Comparison of ENCODE assay signal across 28 cellular contexts in the genomic region with DNA sequence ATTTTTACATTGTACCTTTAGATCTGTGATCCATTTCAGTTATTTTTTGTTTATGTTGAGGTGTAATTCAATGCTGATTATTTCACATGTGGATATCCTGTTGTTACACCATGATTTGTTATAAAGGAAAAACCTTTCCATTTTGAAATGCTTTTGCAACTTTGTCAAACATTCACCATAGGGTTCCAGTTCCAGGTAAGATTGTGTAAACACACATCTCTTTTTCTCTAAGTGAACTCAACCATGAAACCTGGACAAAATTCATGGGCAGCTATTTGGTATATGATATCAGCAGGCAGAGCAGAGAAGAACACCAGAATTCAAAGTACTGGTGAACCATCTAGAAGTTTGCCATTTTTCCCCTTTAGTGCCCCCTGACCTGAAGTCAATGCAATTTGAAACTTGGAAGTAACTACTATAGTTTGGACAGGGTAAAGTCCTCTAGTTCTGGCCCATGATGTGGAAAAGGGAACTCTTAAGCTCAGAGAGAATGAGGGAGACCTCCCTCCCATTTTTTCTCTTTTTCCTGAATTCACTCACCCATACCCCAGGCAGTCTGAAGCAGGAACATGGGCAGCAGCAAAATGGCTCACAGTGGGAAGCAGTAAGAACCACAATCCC.
"Had no signal": no experiment of that assay in that cellular context is flagged by ENCODE, and none has a peak within 500 bp of the region (broad histone marks: within the 10 kb centered on the region; RNA-seq: fewer than 3 reads in every experiment).

No MANE protein-coding gene starts in this region.

- H3K4me3 ChIP-seq: neural progenitor cell, ovary, psoas muscle, right lobe of liver, sigmoid colon, suprapubic skin, testis, tibial artery, transverse colon, upper lobe of right lung, uterus had no signal

- DNase-seq: naive thymus-derived CD4-positive, alpha-beta T cell; natural killer cell; occipital lobe; ovary; posterior cingulate gyrus; retina; right cardiac atrium; right lobe of liver; sigmoid colon; small intestine; stimulated activated CD4-positive, alpha-beta T cell treated with anti-CD3 and anti-CD28 coated beads, Interleukin-15, amount 100 ng/mL, for 24 hours; stimulated activated CD4-positive, alpha-beta T cell treated with anti-CD3 and anti-CD28 coated beads, Interleukin-2, amount 100 ng/mL, for 24 hours; stimulated activated CD4-positive, alpha-beta T cell treated with anti-CD3 and anti-CD28 coated beads, Interleukin-2, amount 100 ng/mL, for 48 hours; stimulated activated CD4-positive, alpha-beta T cell treated with anti-CD3 and anti-CD28 coated beads, Interleukin-4, amount 100 ng/mL, for 4 hours; stimulated activated CD8-positive, alpha-beta memory T cell treated with anti-CD3 and anti-CD28 coated beads, Interleukin-4, amount 100 ng/mL, for 48 hours; stimulated activated naive CD4-positive, alpha-beta T cell; stimulated activated naive CD8-positive, alpha-beta T cell treated with anti-CD3 and anti-CD28 coated beads, Interleukin-15, amount 100 ng/mL, for 72 hours; stimulated activated naive CD8-positive, alpha-beta T cell treated with anti-CD3 and anti-CD28 coated beads, Interleukin-15, Interleukin-2, amounts not matched to agents 100 U/mL and 50 U/mL, for 24 hours; substantia nigra; testis; tibial artery; transverse colon; upper lobe of right lung; uterus had no signal

- H3K9me3 ChIP-seq: ovary, psoas muscle, right lobe of liver, sigmoid colon, suprapubic skin, testis, transverse colon, upper lobe of right lung, uterus had no signal

- H3K27ac ChIP-seq: neural progenitor cell, ovary, parathyroid adenoma, psoas muscle, sigmoid colon, suprapubic skin, testis, tibial artery, transverse colon, upper lobe of right lung, uterus had no signal

- H3K4me1 ChIP-seq: neural progenitor cell, psoas muscle, sigmoid colon, suprapubic skin, testis, tibial artery, transverse colon, upper lobe of right lung, uterus had no signal

- H3K36me3 ChIP-seq: neural progenitor cell, ovary, right lobe of liver, sigmoid colon, suprapubic skin, tibial artery, transverse colon, upper lobe of right lung, uterus had no signal

- H3K27me3 ChIP-seq: neural progenitor cell, ovary, right lobe of liver, sigmoid colon, suprapubic skin, testis, tibial artery, transverse colon, upper lobe of right lung, uterus had no signal
